Comparison of ENCODE assay signal across 1 cellular context in genomic region chr17:12078791-12079190, GRCh38.
TF ChIP-seq lines count a peak whose summit lies in the region.

No MANE protein-coding gene starts in this region.

TF ChIP-seq in WTC11, 78 proteins besides CTCF, POLR2A, EP300 and RAD21 (continued from another document):
- TF ChIP-seq E2F4 (CRISPR knock-in tag; IDR thresholded peaks at IDR 0.05; ENCODE audit: borderline replicate concordance, low read depth) (no peak), TP53 (CRISPR knock-in tag; IDR thresholded peaks at IDR 0.05) (no peak), ZNF423 (CRISPR knock-in tag; IDR thresholded peaks at IDR 0.05) (no peak), SMAD4 (CRISPR knock-in tag; IDR thresholded peaks at IDR 0.05) (no peak), ERG (CRISPR knock-in tag; IDR thresholded peaks at IDR 0.05) (no peak), CBFB (CRISPR knock-in tag; IDR thresholded peaks at IDR 0.05; ENCODE audit: low read depth) (no peak), GABPB1 (CRISPR knock-in tag; IDR thresholded peaks at IDR 0.05) (no peak), HMGA2 (CRISPR knock-in tag; IDR thresholded peaks at IDR 0.05) (no peak), MXD4 (CRISPR knock-in tag; IDR thresholded peaks at IDR 0.05; ENCODE audit: borderline replicate concordance) (no peak)
